In genomic region chr9:92463387-92463786, GRCh38 we compare ENCODE assay signal across 17 cellular contexts. TPM values are rescaled to one million over a fixed set of nuclear protein-coding genes. Genes with fewer than 3 reads are reported as not detected.
DNase-seq lines count a peak whose midpoint lies in the region; ATAC-seq and TF ChIP-seq lines count a peak whose summit lies in the region.
"Had no signal": no experiment of that assay in that cellular context is flagged by ENCODE, and none has a peak within 500 bp of the region (broad histone marks: within the 10 kb centered on the region; RNA-seq: fewer than 3 reads in every experiment).

No MANE protein-coding gene starts in this region.

- no peak overlapping the region for H3K27ac ChIP-seq in mammary epithelial cell (ENCODE audit: insufficient read depth, low read depth, low read length)
- H3K27ac ChIP-seq in esophagus muscularis mucosa (replicated peaks in 1 of 4): peak overlapping the region; percentile 74 to 81 (median 78)
- H3K27ac ChIP-seq in sigmoid colon: peak overlapping the region; percentile 68 to 86 (median 85)
- H3K27ac ChIP-seq in aorta (ENCODE audit: low read depth in 1 of 2, low read length in 2 of 2): peak overlapping the region; percentile 98
- H3K27ac ChIP-seq: BLaER1 treated with 17β-estradiol and CSF1 and Interleukin-3, amounts not matched to agents 10 nM and 100 nM had no signal

- H3K36me3 Mint-ChIP-seq in MCF 10A (ENCODE audit: insufficient read depth, unreplicated experiment): no peaks in the 10 kb centered on the region
- H3K36me3 Mint-ChIP-seq: IgD-negative memory B cell had no signal

- POLR2A ChIA-PET in MCF 10A (lab: Yijun Ruan, JAX): interaction anchor here (0.9 to 2.4 kb wide), 11 partner anchors 10 to 207 kb away, joined by 3 to 23 read pairs (median 4); partner anchors contain the start of genes CENPP and IPPK

- dilution Hi-C loops in mammary epithelial cell (cut with HindIII; ENCODE audit: low sequenced_read_pairs): no loop called here

- TF ChIP-seq CTCF in MCF 10A (IDR thresholded peaks at IDR 0.05; ENCODE audit: unreplicated experiment) (no peak), mammary epithelial cell (conservative IDR thresholded peaks at IDR 0.05 in 1 of 2, IDR thresholded peaks at IDR 0.05 in 1 of 2; ENCODE audit: extremely low read depth in 1 of 2, insufficient read depth in 1 of 2, low read depth in 1 of 2, low read length in 2 of 2) (no peak), esophagus muscularis mucosa (IDR thresholded peaks at IDR 0.05) (no peak), sigmoid colon (IDR thresholded peaks at IDR 0.05) (no peak)

- H3K4me1 Mint-ChIP-seq in MCF 10A (ENCODE audit: insufficient read depth, unreplicated experiment): peaks cover 18% of the 10 kb centered on the region
- H3K4me1 Mint-ChIP-seq: IgD-negative memory B cell had no signal

- ATAC-seq in aorta (ENCODE audit: low FRiP score): no peak
- no peak for ATAC-seq in HG02759 (IDR thresholded peaks at IDR 0.05; ENCODE audit: unreplicated experiment)

- no peaks in the 10 kb centered on the region for H3K36me3 ChIP-seq in mammary epithelial cell (ENCODE audit: insufficient read depth, low read length)
- H3K36me3 ChIP-seq in esophagus muscularis mucosa: no peaks in the 10 kb centered on the region
- H3K36me3 ChIP-seq in sigmoid colon: no peaks in the 10 kb centered on the region
- H3K36me3 ChIP-seq in aorta (ENCODE audit: control insufficient read depth in 1 of 2, insufficient read depth in 2 of 2, low read length in 1 of 2): peaks cover 3 to 4% of the 10 kb centered on the region in 2 donors
- H3K36me3 ChIP-seq: BLaER1 treated with 17β-estradiol and CSF1 and Interleukin-3, amounts not matched to agents 10 nM and 100 nM had no signal

- no peak overlapping the region for H3K9ac ChIP-seq in mammary epithelial cell (ENCODE audit: insufficient read depth, low read length)
- H3K9ac ChIP-seq: BLaER1 treated with 17β-estradiol and CSF1 and Interleukin-3, amounts not matched to agents 10 nM and 100 nM had no signal

- H4K20me1 ChIP-seq in mammary epithelial cell (ENCODE audit: insufficient read depth, low read length): no peaks in the 10 kb centered on the region
- H4K20me1 ChIP-seq: BLaER1 treated with 17β-estradiol and CSF1 and Interleukin-3, amounts not matched to agents 10 nM and 100 nM had no signal

- no peaks in the 10 kb centered on the region for H3K27me3 Mint-ChIP-seq in MCF 10A (ENCODE audit: insufficient read depth, unreplicated experiment)
- H3K27me3 Mint-ChIP-seq: IgD-negative memory B cell had no signal

- H3K9me3 ChIP-seq in mammary epithelial cell (replicated peaks; ENCODE audit: insufficient read depth, low read length) (no peaks in the 10 kb centered on the region), esophagus muscularis mucosa (no peaks in the 10 kb centered on the region), sigmoid colon (no peaks in the 10 kb centered on the region), aorta (ENCODE audit: control insufficient read depth, low read length) (no peaks in the 10 kb centered on the region)
- H3K9me3 ChIP-seq: BLaER1 treated with 17β-estradiol and CSF1 and Interleukin-3, amounts not matched to agents 10 nM and 100 nM had no signal

- TF ChIP-seq EP300 in esophagus muscularis mucosa (IDR thresholded peaks at IDR 0.05) (no peak), sigmoid colon (IDR thresholded peaks at IDR 0.05) (no peak)

- CTCF ChIA-PET in MCF 10A (lab: Yijun Ruan, JAX) (interaction anchor here (0.7 to 1.5 kb wide), 3 partner anchors 19 to 289 kb away, joined by 3 to 6 read pairs (median 3); partner anchors contain the start of gene ASPN), mammary epithelial cell (lab: Charles Lee; ENCODE audit: low non-redundant PET) (no interaction called here)

- H3K27ac Mint-ChIP-seq in MCF 10A (ENCODE audit: low read depth, unreplicated experiment): peak overlapping the region; percentile 82
- H3K27ac Mint-ChIP-seq: IgD-negative memory B cell had no signal

- no peak for TF ChIP-seq POLR2A in esophagus muscularis mucosa (IDR thresholded peaks at IDR 0.05; ENCODE audit: low read depth)
- no peak for TF ChIP-seq POLR2A in sigmoid colon (IDR thresholded peaks at IDR 0.05)

- H2AFZ ChIP-seq in mammary epithelial cell (ENCODE audit: low read depth, low read length): no peak overlapping the region

- H3K27me3 ChIP-seq in mammary epithelial cell (ENCODE audit: insufficient read depth, low read length): no peaks in the 10 kb centered on the region
- no peaks in the 10 kb centered on the region for H3K27me3 ChIP-seq in esophagus muscularis mucosa
- H3K27me3 ChIP-seq in sigmoid colon: no peaks in the 10 kb centered on the region
- no peaks in the 10 kb centered on the region for H3K27me3 ChIP-seq in aorta (ENCODE audit: control insufficient read depth in 1 of 2, insufficient read depth in 2 of 2, low read length in 1 of 2)
- H3K27me3 ChIP-seq: BLaER1 treated with 17β-estradiol and CSF1 and Interleukin-3, amounts not matched to agents 10 nM and 100 nM had no signal

- intact Hi-C loops in MCF 10A (cut with micrococcal nuclease) (no loop called here), mammary epithelial cell (cut with micrococcal nuclease) (no loop called here), esophagus muscularis mucosa (cut with DNase I) (no loop called here), sigmoid colon (cut with DNase I) (no loop called here), aorta (cut with DNase I) (loop anchor here in 1 of 2 donors (5.0 kb wide), 1 partner anchor 154 kb away; no protein-coding TSS in a partner anchor)

- BruUV-seq in MCF 10A (replicated peaks; lab: Mats Ljungman, UMichigan) (no TSS peak), mammary epithelial cell (replicated peaks; lab: Mats Ljungman, UMichigan) (no TSS peak)

- H3K9me3 Mint-ChIP-seq in MCF 10A (ENCODE audit: unreplicated experiment): no peaks in the 10 kb centered on the region
- H3K9me3 Mint-ChIP-seq: IgD-negative memory B cell had no signal

- H3K4me3 ChIP-seq in mammary epithelial cell (replicated peaks in 1 of 3; ENCODE audit: insufficient read depth in 1 of 3, low read depth in 2 of 3, low read length in 3 of 3) (no peak overlapping the region), esophagus muscularis mucosa (no peak overlapping the region), sigmoid colon (no peak overlapping the region), aorta (ENCODE audit: low read length in 2 of 2) (no peak overlapping the region)
- H3K4me3 ChIP-seq: BLaER1 treated with 17β-estradiol and CSF1 and Interleukin-3, amounts not matched to agents 10 nM and 100 nM had no signal

- in situ Hi-C loops in mammary epithelial cell (cut with MboI; ENCODE audit: low sequenced_read_pairs in 2 of 2): no loop called here

- H3K4me2 ChIP-seq in mammary epithelial cell (ENCODE audit: insufficient read depth, low read depth, low read length): no peak overlapping the region

- no peaks in the 10 kb centered on the region for H3K79me2 ChIP-seq in mammary epithelial cell (ENCODE audit: insufficient read depth, low read length)

- no peak overlapping the region for H3K4me3 Mint-ChIP-seq in MCF 10A (ENCODE audit: unreplicated experiment)
- H3K4me3 Mint-ChIP-seq: IgD-negative memory B cell had no signal

- DNase-seq in MCF 10A (ENCODE audit: unreplicated experiment): no peak
- DNase-seq in mammary epithelial cell: no peak
- DNase-seq in esophagus muscularis mucosa (ENCODE audit: extremely low spot score): no peak
- no peak for DNase-seq in sigmoid colon
- no peak for DNase-seq in aorta
- DNase-seq in HUDEP-2 (lab: John Stamatoyannopoulos, UW; ENCODE audit: unreplicated experiment in 76 of 76): no peak
- no peak for DNase-seq in NCI-H1105 (lab: John Stamatoyannopoulos, UW)
- DNase-seq: 8988T; NCI-H1048; NCI-H2107; NCI-H226; NCI-H526 treated with DMSO at 0.1 percent for 48 hours; NK-92 treated with Interleukin-12 subunit alpha and Interleukin-12 subunit beta, amount 100 ng/mL, for 24 hours had no signal

- no peaks in the 10 kb centered on the region for H3K4me1 ChIP-seq in mammary epithelial cell (ENCODE audit: insufficient read depth, low read length)
- peaks cover 7 to 30% (median 23%) of the 10 kb centered on the region in 4 donors for H3K4me1 ChIP-seq in esophagus muscularis mucosa
- peaks cover 0 to 36% (median 30%) of the 10 kb centered on the region in 4 donors for H3K4me1 ChIP-seq in sigmoid colon
- peaks cover 4 to 5% of the 10 kb centered on the region in 2 donors for H3K4me1 ChIP-seq in aorta (ENCODE audit: control insufficient read depth in 1 of 2, insufficient read depth in 2 of 2, low read length in 2 of 2)

RNA-seq across cellular contexts. Expression of gene ASPN, which starts 18.9 kb away (rescaled TPM):
- 0.12 TPM in 1 of 2 replicates, not detected in the other for total RNA-seq in MCF 10A (2022)
- total RNA-seq in mammary epithelial cell: under 1 TPM in 1 of 2 donors, not detected in 1; 0.17 TPM
- not detected for polyA plus RNA-seq in mammary epithelial cell
- not detected for polyA minus RNA-seq in mammary epithelial cell
- total RNA-seq in esophagus muscularis mucosa: 10 to 100 TPM in 3 of 4 donors, 1 to 10 TPM in 1; 9.1 to 21.6 (median 14.5) TPM
- total RNA-seq in sigmoid colon: 10 to 100 TPM in 3 of 4 donors, 1 to 10 TPM in 1; 9.4 to 96.9 (median 20.2) TPM
- polyA plus RNA-seq in sigmoid colon: 1 to 10 TPM; 1.5 to 2.5 (median 1.8) TPM
- total RNA-seq in aorta: 100 to 1,000 TPM in 1 of 2 donors, 10 to 100 TPM in 1; 79.8 to 113 TPM
- 100 to 1,000 TPM in 1 of 2 donors, 10 to 100 TPM in 1; 82.1 to 227 TPM for polyA plus RNA-seq in aorta
- total RNA-seq: H1 had no signal
- polyA plus RNA-seq: H1, IgD-negative memory B cell had no signal

RNA-seq across cellular contexts. Expression of gene OMD, which starts 39.1 kb away (rescaled TPM):
- total RNA-seq in MCF 10A (2022) (0.61 and 1.4 TPM in 2 replicates), mammary epithelial cell (not detected), esophagus muscularis mucosa (10 to 100 TPM; 18.9 to 26.2 (median 21.4) TPM), sigmoid colon (10 to 100 TPM in 3 of 4 donors, 1 to 10 TPM in 1; 6.5 to 23.9 (median 16.7) TPM), aorta (10 to 100 TPM; 36.4 to 43.3 TPM)
- polyA plus RNA-seq in mammary epithelial cell (not detected), sigmoid colon (1 to 10 TPM in 2 of 3 donors, not detected in 1; 1.0 to 3.0 TPM), aorta (100 to 1,000 TPM; 156 to 176 TPM)
- not detected for polyA minus RNA-seq in mammary epithelial cell
- total RNA-seq: H1 had no signal
- polyA plus RNA-seq: H1, IgD-negative memory B cell had no signal

RNA-seq across cellular contexts. Expression of gene OGN, which starts 59.0 kb away (rescaled TPM):
- total RNA-seq in MCF 10A (2022) (not detected in 2 replicates), mammary epithelial cell (not detected), esophagus muscularis mucosa (10 to 100 TPM; 16.5 to 42.1 (median 20.0) TPM), sigmoid colon (10 to 100 TPM; 41.8 to 93.3 (median 59.8) TPM), aorta (100 to 1,000 TPM; 175 to 318 TPM)
- polyA plus RNA-seq in mammary epithelial cell (not detected), sigmoid colon (10 to 100 TPM in 1 of 3 donors, 1 to 10 TPM in 2; 1.6 to 10.8 (median 4.4) TPM), aorta (100 to 1,000 TPM; 235 to 803 TPM)
- not detected for polyA minus RNA-seq in mammary epithelial cell
- total RNA-seq: H1 had no signal
- polyA plus RNA-seq: H1 had no signal

Comparison
In these comparisons a context has a peak if more than half of its experiments do, and no peak if none do; other contexts are left out.
1. RNA of gene OGN, which starts 59.0 kb away (total RNA-seq): 175 to 318 TPM in aorta, 41.8 to 93.3 TPM in sigmoid colon and 16.5 to 42.1 TPM in esophagus muscularis mucosa; not detected in MCF 10A and not detected in mammary epithelial cell; every median in the first group is over 10 times any median in the second.